19 cellular contexts compared by ENCODE assay signal in genomic region chr6:15510536-15511247, GRCh38.
DNase-seq lines count a peak whose midpoint lies in the region; ATAC-seq and TF ChIP-seq lines count a peak whose summit lies in the region.
"Had no signal": no experiment of that assay in that cellular context is flagged by ENCODE, and none has a peak within 500 bp of the region (broad histone marks: within the 10 kb centered on the region; RNA-seq: fewer than 3 reads in every experiment).

No MANE protein-coding gene starts in this region.

- H3K9me3 Mint-ChIP-seq in activated naive CD4-positive, alpha-beta T cell treated with anti-CD3 and anti-CD28 coated beads, Interleukin-2, amount 50 U/mL, for 72 hours: no peaks in the 10 kb centered on the region
- H3K9me3 Mint-ChIP-seq in activated naive CD4-positive, alpha-beta T cell treated with anti-CD3 and anti-CD28 coated beads for 36 hours: no peaks in the 10 kb centered on the region
- no peaks in the 10 kb centered on the region for H3K9me3 Mint-ChIP-seq in activated CD8-positive, alpha-beta T cell treated with anti-CD3 and anti-CD28 coated beads, Interleukin-2, amount 10 ng/mL, durations not matched to agents 7 days and 5 days (ENCODE audit: insufficient read depth)
- H3K9me3 Mint-ChIP-seq in glutamatergic neuron (ENCODE audit: unreplicated experiment): peaks cover 12% of the 10 kb centered on the region
- H3K9me3 Mint-ChIP-seq in stimulated activated effector memory CD8-positive, alpha-beta T cell treated with anti-CD3 and anti-CD28 coated beads, Interleukin-12 subunit alpha, Interleukin-12 subunit beta, amount 100 ng/mL, for 72 hours: no peaks in the 10 kb centered on the region
- H3K9me3 Mint-ChIP-seq: activated naive CD4-positive, alpha-beta T cell treated with anti-CD3 and anti-CD28 coated beads, Interleukin-2, amount 50 U/mL, for 24 hours; neural crest cell; T-helper 1 cell treated with Interleukin-12 subunit alpha and Interleukin-12 subunit beta and Interleukin-4 antibody, amounts not matched to agents 30 μg/mL and 1 μg/mL, for 36 hours had no signal

- CTCF ChIA-PET in activated naive CD4-positive, alpha-beta T cell treated with anti-CD3 and anti-CD28 coated beads for 36 hours (lab: Charles Lee): no interaction called here
- CTCF ChIA-PET in activated CD8-positive, alpha-beta T cell treated with anti-CD3 and anti-CD28 coated beads, Interleukin-2, amount 10 ng/mL, durations not matched to agents 7 days and 5 days (lab: Charles Lee): no interaction called here

- no peaks in the 10 kb centered on the region for H3K4me1 Mint-ChIP-seq in activated naive CD4-positive, alpha-beta T cell treated with anti-CD3 and anti-CD28 coated beads for 36 hours (ENCODE audit: low read depth)
- peaks cover 5% of the 10 kb centered on the region for H3K4me1 Mint-ChIP-seq in activated CD8-positive, alpha-beta T cell treated with anti-CD3 and anti-CD28 coated beads, Interleukin-2, amount 10 ng/mL, durations not matched to agents 7 days and 5 days (ENCODE audit: low read depth)
- H3K4me1 Mint-ChIP-seq in glutamatergic neuron (ENCODE audit: low read depth, unreplicated experiment): peaks cover 13% of the 10 kb centered on the region
- peaks cover 21% of the 10 kb centered on the region for H3K4me1 Mint-ChIP-seq in stimulated activated effector memory CD8-positive, alpha-beta T cell treated with anti-CD3 and anti-CD28 coated beads, Interleukin-12 subunit alpha, Interleukin-12 subunit beta, amount 100 ng/mL, for 72 hours
- H3K4me1 Mint-ChIP-seq: activated CD8-positive, alpha-beta memory T cell treated with anti-CD3 and anti-CD28 coated beads, Interleukin-2, amount 10 ng/mL, durations not matched to agents 7 days and 5 days had no signal

- intact Hi-C loops in activated naive CD4-positive, alpha-beta T cell treated with anti-CD3 and anti-CD28 coated beads for 36 hours (cut with micrococcal nuclease): no loop called here

- ATAC-seq in activated naive CD4-positive, alpha-beta T cell treated with anti-CD3 and anti-CD28 coated beads, Interleukin-2, amount 50 U/mL, for 72 hours: no peak
- ATAC-seq in activated CD8-positive, alpha-beta T cell treated with anti-CD3 and anti-CD28 coated beads, Interleukin-2, amount 10 ng/mL, durations not matched to agents 7 days and 5 days: no peak
- no peak for ATAC-seq in stimulated activated effector memory CD8-positive, alpha-beta T cell treated with anti-CD3 and anti-CD28 coated beads, Interleukin-12 subunit alpha, Interleukin-12 subunit beta, amount 100 ng/mL, for 72 hours
- ATAC-seq in HG02973 (IDR thresholded peaks at IDR 0.05; ENCODE audit: unreplicated experiment): no peak
- ATAC-seq: activated CD8-positive, alpha-beta memory T cell treated with anti-CD3 and anti-CD28 coated beads, Interleukin-2, amount 10 ng/mL, durations not matched to agents 7 days and 5 days; esophagus mucosa had no signal

- DNase-seq in activated naive CD4-positive, alpha-beta T cell treated with anti-CD3 and anti-CD28 coated beads, Interleukin-2, amount 50 U/mL, for 72 hours (ENCODE audit: low spot score in 2 of 2): no peak
- DNase-seq in activated naive CD4-positive, alpha-beta T cell treated with anti-CD3 and anti-CD28 coated beads for 36 hours: no peak
- DNase-seq in activated CD8-positive, alpha-beta T cell treated with anti-CD3 and anti-CD28 coated beads, Interleukin-2, amount 10 ng/mL, durations not matched to agents 7 days and 5 days: no peak
- DNase-seq in glutamatergic neuron (no peak), NCI-H1417 (lab: John Stamatoyannopoulos, UW) (no peak), germinal center (ENCODE audit: low spot score) (no peak)
- no peak for DNase-seq in stimulated activated effector memory CD8-positive, alpha-beta T cell treated with anti-CD3 and anti-CD28 coated beads, Interleukin-12 subunit alpha, Interleukin-12 subunit beta, amount 100 ng/mL, for 72 hours (ENCODE audit: low spot score in 2 of 2)
- DNase-seq: activated CD8-positive, alpha-beta memory T cell treated with anti-CD3 and anti-CD28 coated beads, Interleukin-2, amount 10 ng/mL, durations not matched to agents 7 days and 5 days; heart left ventricle; IMR-90; MV-4-11; NCI-H2081; NCI-H524; retina had no signal

- H3K36me3 Mint-ChIP-seq in activated naive CD4-positive, alpha-beta T cell treated with anti-CD3 and anti-CD28 coated beads, Interleukin-2, amount 50 U/mL, for 72 hours: peaks cover 27 to 41% of the 10 kb centered on the region in 2 donors
- H3K36me3 Mint-ChIP-seq in activated naive CD4-positive, alpha-beta T cell treated with anti-CD3 and anti-CD28 coated beads for 36 hours (ENCODE audit: low read depth): peaks cover 45% of the 10 kb centered on the region
- peaks cover 65% of the 10 kb centered on the region for H3K36me3 Mint-ChIP-seq in activated CD8-positive, alpha-beta T cell treated with anti-CD3 and anti-CD28 coated beads, Interleukin-2, amount 10 ng/mL, durations not matched to agents 7 days and 5 days (ENCODE audit: low read depth)
- peaks cover 6% of the 10 kb centered on the region for H3K36me3 Mint-ChIP-seq in glutamatergic neuron (ENCODE audit: unreplicated experiment)
- peaks cover 100% of the 10 kb centered on the region for H3K36me3 Mint-ChIP-seq in stimulated activated effector memory CD8-positive, alpha-beta T cell treated with anti-CD3 and anti-CD28 coated beads, Interleukin-12 subunit alpha, Interleukin-12 subunit beta, amount 100 ng/mL, for 72 hours

- no peak for TF ChIP-seq CTCF in glutamatergic neuron (IDR thresholded peaks at IDR 0.05; ENCODE audit: partially characterized antibody, unreplicated experiment)

- no peaks in the 10 kb centered on the region for H3K27me3 Mint-ChIP-seq in activated naive CD4-positive, alpha-beta T cell treated with anti-CD3 and anti-CD28 coated beads for 36 hours (ENCODE audit: low read depth)
- H3K27me3 Mint-ChIP-seq in activated CD8-positive, alpha-beta T cell treated with anti-CD3 and anti-CD28 coated beads, Interleukin-2, amount 10 ng/mL, durations not matched to agents 7 days and 5 days (ENCODE audit: low read depth): no peaks in the 10 kb centered on the region
- H3K27me3 Mint-ChIP-seq in glutamatergic neuron (ENCODE audit: unreplicated experiment): peaks cover 25% of the 10 kb centered on the region
- H3K27me3 Mint-ChIP-seq: activated CD8-positive, alpha-beta memory T cell treated with anti-CD3 and anti-CD28 coated beads, Interleukin-2, amount 10 ng/mL, durations not matched to agents 7 days and 5 days; activated naive CD4-positive, alpha-beta T cell treated with anti-CD3 and anti-CD28 coated beads, Interleukin-2, amount 50 U/mL, for 24 hours had no signal

- no peak overlapping the region for H3K4me3 Mint-ChIP-seq in activated naive CD4-positive, alpha-beta T cell treated with anti-CD3 and anti-CD28 coated beads for 36 hours
- no peak overlapping the region for H3K4me3 Mint-ChIP-seq in activated CD8-positive, alpha-beta T cell treated with anti-CD3 and anti-CD28 coated beads, Interleukin-2, amount 10 ng/mL, durations not matched to agents 7 days and 5 days
- H3K4me3 Mint-ChIP-seq in glutamatergic neuron (ENCODE audit: unreplicated experiment): no peak overlapping the region
- no peak overlapping the region for H3K4me3 Mint-ChIP-seq in stimulated activated effector memory CD8-positive, alpha-beta T cell treated with anti-CD3 and anti-CD28 coated beads, Interleukin-12 subunit alpha, Interleukin-12 subunit beta, amount 100 ng/mL, for 72 hours
- H3K4me3 Mint-ChIP-seq: activated CD8-positive, alpha-beta memory T cell treated with anti-CD3 and anti-CD28 coated beads, Interleukin-2, amount 10 ng/mL, durations not matched to agents 7 days and 5 days; activated naive CD4-positive, alpha-beta T cell treated with anti-CD3 and anti-CD28 coated beads, Interleukin-2, amount 50 U/mL, for 24 hours; neural crest cell; T-helper 1 cell treated with Interleukin-12 subunit alpha and Interleukin-12 subunit beta and Interleukin-4 antibody, amounts not matched to agents 30 μg/mL and 1 μg/mL, for 36 hours had no signal

- POLR2A ChIA-PET in activated CD8-positive, alpha-beta T cell treated with anti-CD3 and anti-CD28 coated beads, Interleukin-2, amount 10 ng/mL, durations not matched to agents 7 days and 5 days (lab: Charles Lee): interaction anchor here (0.6 kb wide), 1 partner anchor 727 kb away, joined by 3 read pairs; no protein-coding TSS in a partner anchor

- peak overlapping the region; percentile 82 to 96 for H3K27ac Mint-ChIP-seq in activated naive CD4-positive, alpha-beta T cell treated with anti-CD3 and anti-CD28 coated beads, Interleukin-2, amount 50 U/mL, for 72 hours
- no peak overlapping the region for H3K27ac Mint-ChIP-seq in activated naive CD4-positive, alpha-beta T cell treated with anti-CD3 and anti-CD28 coated beads for 36 hours
- H3K27ac Mint-ChIP-seq in activated CD8-positive, alpha-beta T cell treated with anti-CD3 and anti-CD28 coated beads, Interleukin-2, amount 10 ng/mL, durations not matched to agents 7 days and 5 days: peak overlapping the region; percentile 46
- H3K27ac Mint-ChIP-seq in glutamatergic neuron (ENCODE audit: unreplicated experiment): peak overlapping the region; percentile 48
- H3K27ac Mint-ChIP-seq in stimulated activated effector memory CD8-positive, alpha-beta T cell treated with anti-CD3 and anti-CD28 coated beads, Interleukin-12 subunit alpha, Interleukin-12 subunit beta, amount 100 ng/mL, for 72 hours: peak overlapping the region; percentile 81
- H3K27ac Mint-ChIP-seq: activated naive CD4-positive, alpha-beta T cell treated with anti-CD3 and anti-CD28 coated beads, Interleukin-2, amount 50 U/mL, for 24 hours; T-helper 1 cell treated with Interleukin-12 subunit alpha and Interleukin-12 subunit beta and Interleukin-4 antibody, amounts not matched to agents 30 μg/mL and 1 μg/mL, for 36 hours had no signal
